8 cellular contexts compared by ENCODE assay signal in the genomic region with DNA sequence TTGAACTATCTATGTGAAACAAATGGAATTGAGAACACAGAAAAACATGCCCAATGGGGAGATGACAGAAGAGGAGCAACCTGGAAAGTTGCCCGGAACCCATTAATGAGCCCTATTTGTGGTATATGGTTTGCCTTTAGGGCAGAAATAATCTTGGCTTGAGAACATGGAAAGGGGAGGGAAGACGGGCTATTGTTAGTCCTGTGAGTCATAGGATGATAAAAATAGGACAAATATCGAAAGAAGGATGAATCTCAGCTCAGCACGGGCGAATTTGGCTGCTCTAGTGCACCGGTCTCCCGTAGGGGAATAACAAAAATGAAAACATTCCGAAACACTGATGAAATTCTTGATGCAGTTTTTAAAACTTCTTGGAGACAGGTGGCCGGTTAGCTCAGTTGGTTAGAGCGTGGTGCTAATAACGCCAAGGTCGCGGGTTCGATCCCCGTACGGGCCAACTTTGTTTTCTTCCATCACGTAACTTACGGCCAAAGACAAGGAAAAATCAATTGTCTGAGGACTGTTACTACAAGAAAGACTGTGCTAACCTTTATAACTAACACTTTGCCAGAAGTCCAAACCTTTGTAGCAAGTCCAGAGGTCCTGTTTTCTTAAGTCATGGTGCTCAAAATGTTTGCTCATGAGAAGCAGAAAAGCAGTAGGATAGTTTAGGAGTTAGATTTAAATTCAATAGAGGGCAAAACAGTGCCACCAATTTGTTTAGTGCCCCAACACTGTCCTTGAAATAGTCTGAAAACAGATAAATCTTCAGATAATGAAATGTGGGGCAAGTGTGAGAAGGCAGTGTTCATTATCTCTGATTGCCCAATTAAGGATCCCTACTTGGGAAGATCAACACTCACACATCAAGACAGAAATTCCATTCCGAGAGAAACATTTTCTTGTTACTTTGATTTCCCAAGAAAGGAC. TPM values are rescaled to one million over a fixed set of nuclear protein-coding genes. Genes with fewer than 3 reads are reported as not detected.
DNase-seq lines count a peak whose midpoint lies in the region; ATAC-seq and TF ChIP-seq lines count a peak whose summit lies in the region.

No MANE protein-coding gene starts in this region.

- CTCF ChIA-PET in activated CD4-positive, alpha-beta memory T cell treated with anti-CD3 and anti-CD28 coated beads for 36 hours (lab: Charles Lee) = interaction anchor here (1.0 to 2.7 kb wide), 9 partner anchors 15 to 1199 kb away, joined by 3 to 21 read pairs (median 10); a partner anchor contains a TSS

- intact Hi-C loops in activated CD4-positive, alpha-beta memory T cell treated with anti-CD3 and anti-CD28 coated beads for 36 hours (cut with micrococcal nuclease) = loop anchor here (1.0 to 5.0 kb wide), 8 partner anchors 14 to 1198 kb away; a partner anchor contains a TSS

- DNase-seq in A172 (ENCODE audit: low spot score) (peak; percentile 90), NCI-H748 treated with DMSO at 0.1 percent for 48 hours (lab: John Stamatoyannopoulos, UW) (peak; percentile 82), mesothelial cell of epicardium (ENCODE audit: low spot score in 2 of 2, unreplicated experiment in 2 of 2) (peak; percentile 50 to 80)
- peak; percentile 89 for DNase-seq in activated CD4-positive, alpha-beta memory T cell treated with anti-CD3 and anti-CD28 coated beads for 36 hours
- peak; percentile 73 to 85 (median 78) for DNase-seq in effector memory CD8-positive, alpha-beta T cell
- peak; percentile 63 for DNase-seq in stimulated activated CD8-positive, alpha-beta memory T cell treated with anti-CD3 and anti-CD28 coated beads, Interleukin-15, amount 100 ng/mL, for 24 hours (ENCODE audit: low read depth)

- POLR2A ChIA-PET in activated CD4-positive, alpha-beta memory T cell treated with anti-CD3 and anti-CD28 coated beads for 36 hours (lab: Charles Lee) = interaction anchor here (1.0 to 1.6 kb wide), 4 partner anchors 16 to 396 kb away, joined by 3 to 4 read pairs (median 3); a partner anchor contains a TSS

- ATAC-seq in GM18858 (IDR thresholded peaks at IDR 0.05; ENCODE audit: unreplicated experiment) = peak; percentile 25
- ATAC-seq in HG03439 (IDR thresholded peaks at IDR 0.05; ENCODE audit: unreplicated experiment) = peak; percentile 45
- peak; percentile 53 for ATAC-seq in effector memory CD8-positive, alpha-beta T cell (replicated peaks)

- no peak overlapping the region for H3K27ac Mint-ChIP-seq in activated CD4-positive, alpha-beta memory T cell treated with anti-CD3 and anti-CD28 coated beads for 36 hours
- H3K27ac Mint-ChIP-seq in effector memory CD8-positive, alpha-beta T cell = no peak overlapping the region
- H3K27ac Mint-ChIP-seq in mesothelial cell of epicardium = no peak overlapping the region

- peaks cover 23% of the 10 kb centered on the region for H3K4me1 Mint-ChIP-seq in activated CD4-positive, alpha-beta memory T cell treated with anti-CD3 and anti-CD28 coated beads for 36 hours (ENCODE audit: low read depth)
- peaks cover 6 to 9% of the 10 kb centered on the region in 2 donors for H3K4me1 Mint-ChIP-seq in effector memory CD8-positive, alpha-beta T cell (ENCODE audit: low read depth in 2 of 2)
- H3K4me1 Mint-ChIP-seq in mesothelial cell of epicardium = peaks cover 20% of the 10 kb centered on the region

- H3K36me3 Mint-ChIP-seq in activated CD4-positive, alpha-beta memory T cell treated with anti-CD3 and anti-CD28 coated beads for 36 hours = no peaks in the 10 kb centered on the region
- peaks cover 3% of the 10 kb centered on the region for H3K36me3 Mint-ChIP-seq in effector memory CD8-positive, alpha-beta T cell (ENCODE audit: insufficient read depth)
- no peaks in the 10 kb centered on the region for H3K36me3 Mint-ChIP-seq in mesothelial cell of epicardium

- no peak for TF ChIP-seq CTCF in mesothelial cell of epicardium (IDR thresholded peaks at IDR 0.05; ENCODE audit: unreplicated experiment)

- H3K4me3 Mint-ChIP-seq in activated CD4-positive, alpha-beta memory T cell treated with anti-CD3 and anti-CD28 coated beads for 36 hours = no peak overlapping the region
- H3K4me3 Mint-ChIP-seq in effector memory CD8-positive, alpha-beta T cell = no peak overlapping the region
- no peak overlapping the region for H3K4me3 Mint-ChIP-seq in mesothelial cell of epicardium

- no peaks in the 10 kb centered on the region for H3K9me3 Mint-ChIP-seq in activated CD4-positive, alpha-beta memory T cell treated with anti-CD3 and anti-CD28 coated beads for 36 hours
- no peaks in the 10 kb centered on the region for H3K9me3 Mint-ChIP-seq in effector memory CD8-positive, alpha-beta T cell
- H3K9me3 Mint-ChIP-seq in mesothelial cell of epicardium = no peaks in the 10 kb centered on the region

- no peaks in the 10 kb centered on the region for H3K27me3 Mint-ChIP-seq in activated CD4-positive, alpha-beta memory T cell treated with anti-CD3 and anti-CD28 coated beads for 36 hours
- H3K27me3 Mint-ChIP-seq in effector memory CD8-positive, alpha-beta T cell = no peaks in the 10 kb centered on the region
- H3K27me3 Mint-ChIP-seq in mesothelial cell of epicardium (ENCODE audit: low read depth) = no peaks in the 10 kb centered on the region

RNA-seq across cellular contexts. Expression of a gene that starts 15.8 kb away (rescaled TPM):
- total RNA-seq in A172 (2014; rRNA removed; shearing (Covaris generic)) = 101 and 106 TPM in 2 replicates
- total RNA-seq in activated CD4-positive, alpha-beta memory T cell treated with anti-CD3 and anti-CD28 coated beads for 36 hours = 10 to 100 TPM; 93.2 to 96.0 TPM
- 49.4 to 60.5 TPM (median 54.1 TPM) in 3 replicates for total RNA-seq in mesothelial cell of epicardium

RNA-seq across cellular contexts. Expression of a gene that starts 42.7 kb away (rescaled TPM):
- 18.9 and 20.4 TPM in 2 replicates for total RNA-seq in A172 (2014; rRNA removed; shearing (Covaris generic))
- total RNA-seq in activated CD4-positive, alpha-beta memory T cell treated with anti-CD3 and anti-CD28 coated beads for 36 hours = 10 to 100 TPM; 22.6 to 22.7 TPM
- 21.8 to 22.6 TPM (median 21.9 TPM) in 3 replicates for total RNA-seq in mesothelial cell of epicardium

RNA-seq across cellular contexts. Expression of a gene that starts 53.9 kb away (rescaled TPM):
- total RNA-seq in A172 (2014; rRNA removed; shearing (Covaris generic)) = not detected in 2 replicates
- total RNA-seq in activated CD4-positive, alpha-beta memory T cell treated with anti-CD3 and anti-CD28 coated beads for 36 hours = not detected
- 0.09 to 0.11 TPM in 2 of 3 replicates, not detected in the other for total RNA-seq in mesothelial cell of epicardium

Comparison
In these comparisons a context has a peak if more than half of its experiments do, and no peak if none do; other contexts are left out.
1. Peak in every context shown above with its lines: DNase-seq and ATAC-seq.